ENCODE assay signal across 15 cellular contexts in the genomic region with DNA sequence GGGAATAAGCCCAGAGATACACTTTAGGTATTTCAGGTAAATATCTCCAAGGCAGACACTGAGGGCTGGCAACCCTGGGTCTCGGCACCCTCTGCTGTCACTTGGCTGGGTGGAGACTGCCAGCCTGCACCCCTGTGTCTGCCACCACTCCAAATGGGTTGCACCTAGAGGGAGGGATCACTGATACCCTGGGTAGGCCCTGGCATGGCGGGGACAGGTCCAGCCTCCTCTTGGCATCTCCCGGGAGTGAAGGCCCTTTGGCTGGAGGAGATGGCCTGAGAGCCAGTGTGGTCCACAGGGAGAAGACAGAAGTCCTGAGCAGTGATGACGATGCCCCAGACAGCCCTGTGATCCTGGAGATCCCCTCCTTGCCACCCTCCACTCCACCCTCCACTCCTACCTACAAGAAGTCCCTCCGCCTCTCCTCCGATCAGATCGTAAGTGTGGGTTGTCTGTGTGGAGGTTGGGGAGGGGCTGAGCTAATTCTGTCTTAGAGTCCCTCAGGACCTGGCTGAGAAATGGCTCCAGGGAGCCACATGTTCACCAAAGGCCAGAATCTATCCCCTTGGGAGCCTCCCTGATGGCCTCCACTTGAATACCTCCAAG. TPM values are rescaled to one million over a fixed set of nuclear protein-coding genes. Genes with fewer than 3 reads are reported as not detected.
DNase-seq lines count a peak whose midpoint lies in the region; ATAC-seq, FAIRE-seq and TF ChIP-seq lines count a peak whose summit lies in the region.
"Had no signal": no experiment of that assay in that cellular context is flagged by ENCODE, and none has a peak within 500 bp of the region (broad histone marks: within the 10 kb centered on the region; RNA-seq: fewer than 3 reads in every experiment).

No MANE protein-coding gene starts in this region.

- FAIRE-seq in HepG2 (lab: Jason Lieb, UNC), result no peak
- FAIRE-seq: A204.1, GM12878, H1 had no signal

- POLR2A ChIA-PET in HepG2 (lab: Yijun Ruan, JAX) (no interaction called here), RWPE1 (lab: Yijun Ruan, JAX; ENCODE audit: low non-redundant PET) (no interaction called here)

- TF ChIP-seq EP300 in HepG2 (IDR thresholded peaks at IDR 0.05; ENCODE audit: low read depth in 2 of 2, low read length in 2 of 2) (no peak), HepG2 (CRISPR knock-in tag; IDR thresholded peaks at IDR 0.05; ENCODE audit: borderline replicate concordance) (no peak)

- TF ChIP-seq CTCF in HepG2 (CRISPR knock-in tag; IDR thresholded peaks at IDR 0.05) (no peak), right lobe of liver (IDR thresholded peaks at IDR 0.05) (no peak), RWPE1 (conservative IDR thresholded peaks at IDR 0.05; ENCODE audit: low read depth) (no peak), osteoblast (IDR thresholded peaks at IDR 0.05; ENCODE audit: extremely low read depth, low read depth, low read length) (no peak)

- H4K20me1 ChIP-seq in HepG2 (ENCODE audit: insufficient read depth, low read length) (no peaks in the 10 kb centered on the region), osteoblast (ENCODE audit: insufficient read depth, low read length) (no peaks in the 10 kb centered on the region)

- H3K27me3 ChIP-seq in HepG2 (ENCODE audit: control insufficient read depth in 1 of 2, insufficient read depth in 2 of 2, low read length in 2 of 2) (no peaks in the 10 kb centered on the region), right lobe of liver (no peaks in the 10 kb centered on the region), osteoblast (ENCODE audit: insufficient read depth, low read length) (no peaks in the 10 kb centered on the region)

- no peak for TF ChIP-seq RAD21 in HepG2 (CRISPR knock-in tag; IDR thresholded peaks at IDR 0.05)

- H3K27ac ChIP-seq in HepG2 (ENCODE audit: extremely low read length, insufficient read depth, low read length) (no peak overlapping the region), right lobe of liver (no peak overlapping the region), RWPE1 (peak overlapping the region; percentile 1; the same call in 1 of the 2 replicates), osteoblast (ENCODE audit: low read depth, low read length) (no peak overlapping the region)

- H2AFZ ChIP-seq in HepG2 (ENCODE audit: low read length) (no peak overlapping the region), osteoblast (ENCODE audit: low read length) (no peak overlapping the region)

- H3K79me2 ChIP-seq in HepG2 (ENCODE audit: insufficient read depth, low read length) (no peaks in the 10 kb centered on the region), osteoblast (ENCODE audit: insufficient read depth, low read length) (no peaks in the 10 kb centered on the region)

- BruUV-seq in HepG2 (replicated peaks; lab: Mats Ljungman, UMichigan), result no TSS peak

- TF ChIP-seq POLR2A in HepG2 (IDR thresholded peaks at IDR 0.05; ENCODE audit: insufficient read depth in 1 of 2, low read depth in 2 of 2, low read length in 2 of 2) (no peak), right lobe of liver (IDR thresholded peaks at IDR 0.05) (no peak)

- WGBS in HepG2 (ENCODE audit: low lambda C conversion rate), result 95% methylated on average over 7 of the region's 7 CpGs
- WGBS in right lobe of liver (ENCODE audit: insufficient coverage, low coverage, low lambda C conversion rate, missing lambda C conversion rate), result 80% methylated on average over 2 of the region's 7 CpGs

- no peak overlapping the region for H3K9ac ChIP-seq in HepG2 (ENCODE audit: insufficient read depth, low read depth, low read length)

- H3K9me3 ChIP-seq in HepG2 (ENCODE audit: low read length) (no peaks in the 10 kb centered on the region), right lobe of liver (no peaks in the 10 kb centered on the region), osteoblast (ENCODE audit: low read depth, low read length) (no peaks in the 10 kb centered on the region)

- ATAC-seq in HepG2, result no peak
- ATAC-seq in right lobe of liver, result no peak
- ATAC-seq: GM12878 had no signal

- H3K4me1 ChIP-seq in HepG2 (ENCODE audit: insufficient read depth, low read length) (peaks cover 13% of the 10 kb centered on the region), right lobe of liver (peaks cover 0 to 14% (median 6%) of the 10 kb centered on the region in 4 donors), osteoblast (ENCODE audit: insufficient read depth, low read length) (no peaks in the 10 kb centered on the region)

- DNase-seq in HepG2 (ENCODE audit: low spot score), result no peak
- DNase-seq in right lobe of liver, result no peak
- DNase-seq in RWPE1 (ENCODE audit: low spot score), result no peak
- DNase-seq in osteoblast (ENCODE audit: insufficient read length, low spot score, missing footprints), result peak; percentile 71
- DNase-seq in GDM1 (lab: John Stamatoyannopoulos, UW), result no peak
- no peak for DNase-seq in kidney glomerular epithelial cell (lab: John Stamatoyannopoulos, UW)
- DNase-seq: ACHN; Calu3; CD4-positive, alpha-beta memory T cell; DMS79 treated with DMSO at 0.1 percent for 48 hours; H9 had no signal

- intact Hi-C loops in HepG2 (cut with micrococcal nuclease; ENCODE audit: unreplicated experiment) (no loop called here), right lobe of liver (cut with DNase I) (no loop called here)

- no peak overlapping the region for H3K4me3 ChIP-seq in HepG2 (replicated peaks in 1 of 3; ENCODE audit: insufficient read depth in 1 of 3, low read depth in 2 of 3, low read length in 3 of 3)
- H3K4me3 ChIP-seq in right lobe of liver, result no peak overlapping the region
- no peak overlapping the region for H3K4me3 ChIP-seq in osteoblast (ENCODE audit: insufficient read depth, low read length)
- H3K4me3 ChIP-seq: GM12878 had no signal

- in situ Hi-C loops in HepG2 (cut with HindIII; ENCODE audit: extremely low pct_ligation_motif_present, low pct_unique_long_range_greater_than_20kb), result no loop called here

- CTCF ChIA-PET in HepG2 (lab: Yijun Ruan, JAX; ENCODE audit: low intra/inter-chr PET ratio, low total read pairs) (no interaction called here), RWPE1 (lab: Yijun Ruan, JAX) (interaction anchor here (0.5 to 1.3 kb wide), 2 partner anchors 14 to 16 kb away, joined by 3 to 5 read pairs; no protein-coding TSS in a partner anchor)

- H3K36me3 ChIP-seq in HepG2 (replicated peaks in 1 of 2; ENCODE audit: control insufficient read depth in 1 of 2, insufficient read depth in 2 of 2, low read length in 2 of 2) (peaks cover 12% of the 10 kb centered on the region in 2 experiments; a peak in 3 of 5 replicates), right lobe of liver (peaks cover 0 to 20% (median 11%) of the 10 kb centered on the region in 4 donors), osteoblast (ENCODE audit: insufficient read depth, low read length) (no peaks in the 10 kb centered on the region)

- H3K4me2 ChIP-seq in HepG2 (ENCODE audit: low read depth, low read length), result no peak overlapping the region
- H3K4me2 ChIP-seq in osteoblast (ENCODE audit: insufficient read depth, low read length), result no peak overlapping the region

RNA-seq across cellular contexts. Expression of a gene that starts 10.9 kb away (rescaled TPM):
- total RNA-seq in HepG2 (2016; rRNA removed; fragmentation: Illumina TruSeq; extraction: Trizol) (0.14 and 0.29 TPM in 2 replicates), right lobe of liver (under 1 TPM in 3 of 6 experiments, not detected in 3; 0.07 to 0.09 (median 0.07) TPM), osteoblast (not detected in 2 replicates)
- total RNA-seq in HepG2 (2016; cell fraction: cytosol; rRNA removed; fragmentation: Illumina TruSeq; extraction: Trizol; ENCODE audit: low read depth), result 0.10 TPM in 1 of 2 replicates, not detected in the other
- 0.16 and 0.28 TPM in 2 replicates for total RNA-seq in HepG2 (2016; cell fraction: insoluble cytoplasmic fraction; rRNA removed; fragmentation: Illumina TruSeq; extraction: Trizol)
- 0.09 and 0.10 TPM in 2 replicates for total RNA-seq in HepG2 (2016; cell fraction: membrane; rRNA removed; fragmentation: Illumina TruSeq; extraction: Trizol)
- total RNA-seq in HepG2 (2016; cell fraction: nucleus; rRNA removed; fragmentation: Illumina TruSeq; extraction: Trizol), result 0.16 TPM in 2 replicates
- polyA plus RNA-seq in HepG2 (2011; rRNA removed), result 0.25 and 0.27 TPM in 2 replicates
- 0.23 and 0.36 TPM in 2 replicates for polyA plus RNA-seq in HepG2 (2011; cell fraction: cytosol; rRNA removed)
- 0.29 and 0.35 TPM in 2 replicates for polyA plus RNA-seq in HepG2 (2011; cell fraction: nucleus; rRNA removed)
- 0.50 and 0.56 TPM in 2 replicates for polyA plus RNA-seq in HepG2 (2012)
- not detected in 2 replicates for polyA plus RNA-seq in HepG2 (2016; cell fraction: cytosol; fragmentation: Illumina TruSeq; extraction: Trizol; ENCODE audit: low read depth)
- 0.10 and 0.19 TPM in 2 replicates for polyA plus RNA-seq in HepG2 (2016; cell fraction: insoluble cytoplasmic fraction; fragmentation: Illumina TruSeq; extraction: Trizol; ENCODE audit: low read depth)
- 0.05 and 0.09 TPM in 2 replicates for polyA plus RNA-seq in HepG2 (2016; cell fraction: membrane; fragmentation: Illumina TruSeq; extraction: Trizol; ENCODE audit: low read depth)
- 0.38 and 0.41 TPM in 2 replicates for polyA plus RNA-seq in HepG2 (2016; cell fraction: nucleus; fragmentation: Illumina TruSeq; extraction: Trizol; ENCODE audit: insufficient read depth, low read depth)
- 0.05 and 1.5 TPM in 2 replicates for polyA minus RNA-seq in HepG2 (2011; rRNA and poly(A)+ RNA removed; ENCODE audit: low replicate concordance)
- polyA minus RNA-seq in HepG2 (2011; cell fraction: cytosol; rRNA and poly(A)+ RNA removed), result 0.18 and 0.20 TPM in 2 replicates
- 0.13 TPM in 1 of 2 replicates, not detected in the other for polyA minus RNA-seq in HepG2 (2011; cell fraction: nucleus; rRNA and poly(A)+ RNA removed)
- total RNA-seq: Calu3; CD4-positive, alpha-beta memory T cell; GM12878 had no signal
- polyA plus RNA-seq: CD14-positive monocyte; CD4-positive, alpha-beta memory T cell; GM12878 had no signal

RNA-seq across cellular contexts. Expression of a gene that starts 15.1 kb away (rescaled TPM):
- total RNA-seq in HepG2 (2016; rRNA removed; fragmentation: Illumina TruSeq; extraction: Trizol) (3.5 and 14.2 TPM in 2 replicates), right lobe of liver (10 to 100 TPM in 5 of 6 experiments, 1 to 10 TPM in 1; 8.4 to 44.7 (median 23.4) TPM), osteoblast (9.0 and 10.3 TPM in 2 replicates)
- 1.1 and 1.2 TPM in 2 replicates for total RNA-seq in HepG2 (2016; cell fraction: cytosol; rRNA removed; fragmentation: Illumina TruSeq; extraction: Trizol; ENCODE audit: low read depth)
- total RNA-seq in HepG2 (2016; cell fraction: insoluble cytoplasmic fraction; rRNA removed; fragmentation: Illumina TruSeq; extraction: Trizol), result 2.8 and 12.1 TPM in 2 replicates
- total RNA-seq in HepG2 (2016; cell fraction: membrane; rRNA removed; fragmentation: Illumina TruSeq; extraction: Trizol), result 1.00 and 1.4 TPM in 2 replicates
- 17.9 and 18.2 TPM in 2 replicates for total RNA-seq in HepG2 (2016; cell fraction: nucleus; rRNA removed; fragmentation: Illumina TruSeq; extraction: Trizol)
- 28.6 and 43.6 TPM in 2 replicates for polyA plus RNA-seq in HepG2 (2011; rRNA removed)
- 3.2 and 4.6 TPM in 2 replicates for polyA plus RNA-seq in HepG2 (2011; cell fraction: cytosol; rRNA removed)
- polyA plus RNA-seq in HepG2 (2011; cell fraction: nucleus; rRNA removed), result 337 and 399 TPM in 2 replicates
- 15.0 and 15.8 TPM in 2 replicates for polyA plus RNA-seq in HepG2 (2012)
- polyA plus RNA-seq in HepG2 (2016; cell fraction: cytosol; fragmentation: Illumina TruSeq; extraction: Trizol; ENCODE audit: low read depth), result 0.34 and 0.35 TPM in 2 replicates
- polyA plus RNA-seq in HepG2 (2016; cell fraction: insoluble cytoplasmic fraction; fragmentation: Illumina TruSeq; extraction: Trizol; ENCODE audit: low read depth), result 1.9 and 3.7 TPM in 2 replicates
- polyA plus RNA-seq in HepG2 (2016; cell fraction: membrane; fragmentation: Illumina TruSeq; extraction: Trizol; ENCODE audit: low read depth), result 0.42 and 0.58 TPM in 2 replicates
- 71.3 and 85.0 TPM in 2 replicates for polyA plus RNA-seq in HepG2 (2016; cell fraction: nucleus; fragmentation: Illumina TruSeq; extraction: Trizol; ENCODE audit: insufficient read depth, low read depth)
- 5.4 and 16.3 TPM in 2 replicates for polyA minus RNA-seq in HepG2 (2011; rRNA and poly(A)+ RNA removed; ENCODE audit: low replicate concordance)
- polyA minus RNA-seq in HepG2 (2011; cell fraction: cytosol; rRNA and poly(A)+ RNA removed), result 4.1 and 4.4 TPM in 2 replicates
- 35.8 and 39.4 TPM in 2 replicates for polyA minus RNA-seq in HepG2 (2011; cell fraction: nucleus; rRNA and poly(A)+ RNA removed)
- polyA plus RNA-seq: CD14-positive monocyte; CD4-positive, alpha-beta memory T cell had no signal

RNA-seq across cellular contexts. Expression of a gene that starts 38.2 kb away (rescaled TPM):
- total RNA-seq in HepG2 (2016; rRNA removed; fragmentation: Illumina TruSeq; extraction: Trizol) (11.7 and 13.0 TPM in 2 replicates), right lobe of liver (10 to 100 TPM; 17.6 to 47.4 (median 26.2) TPM), osteoblast (35.4 and 36.6 TPM in 2 replicates)
- 7.8 and 8.9 TPM in 2 replicates for total RNA-seq in HepG2 (2016; cell fraction: cytosol; rRNA removed; fragmentation: Illumina TruSeq; extraction: Trizol; ENCODE audit: low read depth)
- total RNA-seq in HepG2 (2016; cell fraction: insoluble cytoplasmic fraction; rRNA removed; fragmentation: Illumina TruSeq; extraction: Trizol), result 11.9 and 13.9 TPM in 2 replicates
- total RNA-seq in HepG2 (2016; cell fraction: membrane; rRNA removed; fragmentation: Illumina TruSeq; extraction: Trizol), result 9.7 and 11.7 TPM in 2 replicates
- 13.8 and 17.1 TPM in 2 replicates for total RNA-seq in HepG2 (2016; cell fraction: nucleus; rRNA removed; fragmentation: Illumina TruSeq; extraction: Trizol)
- polyA plus RNA-seq in HepG2 (2011; rRNA removed), result 8.1 and 8.4 TPM in 2 replicates
- 3.7 and 3.9 TPM in 2 replicates for polyA plus RNA-seq in HepG2 (2011; cell fraction: cytosol; rRNA removed)
- polyA plus RNA-seq in HepG2 (2011; cell fraction: nucleus; rRNA removed), result 9.0 and 9.8 TPM in 2 replicates
- 8.2 and 8.7 TPM in 2 replicates for polyA plus RNA-seq in HepG2 (2012)
- polyA plus RNA-seq in HepG2 (2016; cell fraction: cytosol; fragmentation: Illumina TruSeq; extraction: Trizol; ENCODE audit: low read depth), result 8.5 and 10.7 TPM in 2 replicates
- 11.8 and 13.5 TPM in 2 replicates for polyA plus RNA-seq in HepG2 (2016; cell fraction: insoluble cytoplasmic fraction; fragmentation: Illumina TruSeq; extraction: Trizol; ENCODE audit: low read depth)
- 8.4 and 11.6 TPM in 2 replicates for polyA plus RNA-seq in HepG2 (2016; cell fraction: membrane; fragmentation: Illumina TruSeq; extraction: Trizol; ENCODE audit: low read depth)
- polyA plus RNA-seq in HepG2 (2016; cell fraction: nucleus; fragmentation: Illumina TruSeq; extraction: Trizol; ENCODE audit: insufficient read depth, low read depth), result 15.2 and 17.6 TPM in 2 replicates
- polyA minus RNA-seq in HepG2 (2011; rRNA and poly(A)+ RNA removed; ENCODE audit: low replicate concordance), result 14.5 and 16.9 TPM in 2 replicates
- polyA minus RNA-seq in HepG2 (2011; cell fraction: cytosol; rRNA and poly(A)+ RNA removed), result 4.8 and 7.9 TPM in 2 replicates
- 8.8 and 10.6 TPM in 2 replicates for polyA minus RNA-seq in HepG2 (2011; cell fraction: nucleus; rRNA and poly(A)+ RNA removed)
